ENCODE assay signal across 12 cellular contexts in genomic region chr10:609868-610545, GRCh38.
DNase-seq lines count a peak whose midpoint lies in the region; ATAC-seq and TF ChIP-seq lines count a peak whose summit lies in the region.
"Had no signal": no experiment of that assay in that cellular context is flagged by ENCODE, and none has a peak within 500 bp of the region (broad histone marks: within the 10 kb centered on the region; RNA-seq: fewer than 3 reads in every experiment).

No MANE protein-coding gene starts in this region.

- H3K27me3 ChIP-seq in layer of hippocampus (ENCODE audit: control insufficient read depth, insufficient read depth, low read length) (no peaks in the 10 kb centered on the region), hepatocyte (no peaks in the 10 kb centered on the region), upper lobe of left lung (no peaks in the 10 kb centered on the region)
- H3K27me3 ChIP-seq: right lobe of liver had no signal

- H3K27ac ChIP-seq in layer of hippocampus (ENCODE audit: low read depth, low read length) (peak overlapping the region; percentile 30), hepatocyte (no peak overlapping the region), upper lobe of left lung (no peak overlapping the region)
- H3K27ac ChIP-seq: right lobe of liver, WERI-Rb-1 had no signal

- no peaks in the 10 kb centered on the region for H3K36me3 ChIP-seq in hepatocyte (replicated peaks; ENCODE audit: insufficient read depth, low read depth)
- H3K36me3 ChIP-seq in upper lobe of left lung = no peaks in the 10 kb centered on the region
- H3K36me3 ChIP-seq: right lobe of liver, WERI-Rb-1 had no signal

- intact Hi-C loops in activated CD4-positive, alpha-beta T cell treated with anti-CD3 and anti-CD28 coated beads, Interleukin-2, amount 10 ng/mL, durations not matched to agents 24 days and 14 days (cut with micrococcal nuclease) = no loop called here

- H3K36me3 Mint-ChIP-seq in activated CD4-positive, alpha-beta T cell treated with anti-CD3 and anti-CD28 coated beads, Interleukin-2, amount 10 ng/mL, durations not matched to agents 24 days and 14 days (ENCODE audit: low read depth) = no peaks in the 10 kb centered on the region
- no peaks in the 10 kb centered on the region for H3K36me3 Mint-ChIP-seq in activated CD4-positive, alpha-beta T cell treated with anti-CD3 and anti-CD28 coated beads, Interleukin-2, amount 10 ng/mL, durations not matched to agents 7 days and 5 days (ENCODE audit: low read depth)
- peaks cover 2% of the 10 kb centered on the region for H3K36me3 Mint-ChIP-seq in activated naive CD8-positive, alpha-beta T cell treated with anti-CD3 and anti-CD28 coated beads, Interleukin-2, amount 50 U/mL, for 24 hours (ENCODE audit: low read depth)
- H3K36me3 Mint-ChIP-seq in stimulated activated memory B cell treated with anti-CD40 and anti-IgM and Interleukin-4, amounts not matched to agents 10 μg/mL and 1 μg/mL and 100 μg/mL, for 72 hours = no peaks in the 10 kb centered on the region

- ATAC-seq in activated naive CD8-positive, alpha-beta T cell treated with anti-CD3 and anti-CD28 coated beads, Interleukin-2, amount 50 U/mL, for 24 hours = peak; percentile 29
- no peak for ATAC-seq in stimulated activated memory B cell treated with anti-CD40 and anti-IgM and Interleukin-4, amounts not matched to agents 10 μg/mL and 1 μg/mL and 100 μg/mL, for 72 hours
- ATAC-seq in upper lobe of left lung (ENCODE audit: low FRiP score in 2 of 2) = no peak

- peak overlapping the region; percentile 1 for H3K27ac Mint-ChIP-seq in activated CD4-positive, alpha-beta T cell treated with anti-CD3 and anti-CD28 coated beads, Interleukin-2, amount 10 ng/mL, durations not matched to agents 24 days and 14 days
- H3K27ac Mint-ChIP-seq in activated CD4-positive, alpha-beta T cell treated with anti-CD3 and anti-CD28 coated beads, Interleukin-2, amount 10 ng/mL, durations not matched to agents 7 days and 5 days = no peak overlapping the region
- H3K27ac Mint-ChIP-seq in activated naive CD8-positive, alpha-beta T cell treated with anti-CD3 and anti-CD28 coated beads, Interleukin-2, amount 50 U/mL, for 24 hours = no peak overlapping the region
- H3K27ac Mint-ChIP-seq in stimulated activated memory B cell treated with anti-CD40 and anti-IgM and Interleukin-4, amounts not matched to agents 10 μg/mL and 1 μg/mL and 100 μg/mL, for 72 hours = peak overlapping the region; percentile 31

- POLR2A ChIA-PET in activated CD4-positive, alpha-beta T cell treated with anti-CD3 and anti-CD28 coated beads, Interleukin-2, amount 10 ng/mL, durations not matched to agents 7 days and 5 days (lab: Charles Lee) = no interaction called here

- TF ChIP-seq EP300 in upper lobe of left lung (IDR thresholded peaks at IDR 0.05) = no peak

- no peaks in the 10 kb centered on the region for H3K9me2 ChIP-seq in hepatocyte (replicated peaks; ENCODE audit: insufficient read depth)

- H3K27me3 Mint-ChIP-seq in activated CD4-positive, alpha-beta T cell treated with anti-CD3 and anti-CD28 coated beads, Interleukin-2, amount 10 ng/mL, durations not matched to agents 24 days and 14 days = no peaks in the 10 kb centered on the region
- no peaks in the 10 kb centered on the region for H3K27me3 Mint-ChIP-seq in activated CD4-positive, alpha-beta T cell treated with anti-CD3 and anti-CD28 coated beads, Interleukin-2, amount 10 ng/mL, durations not matched to agents 7 days and 5 days
- no peaks in the 10 kb centered on the region for H3K27me3 Mint-ChIP-seq in activated naive CD8-positive, alpha-beta T cell treated with anti-CD3 and anti-CD28 coated beads, Interleukin-2, amount 50 U/mL, for 24 hours
- peaks cover 48% of the 10 kb centered on the region for H3K27me3 Mint-ChIP-seq in stimulated activated memory B cell treated with anti-CD40 and anti-IgM and Interleukin-4, amounts not matched to agents 10 μg/mL and 1 μg/mL and 100 μg/mL, for 72 hours

- peaks cover 72% of the 10 kb centered on the region for H3K79me2 ChIP-seq in hepatocyte

- H3K4me1 Mint-ChIP-seq in activated CD4-positive, alpha-beta T cell treated with anti-CD3 and anti-CD28 coated beads, Interleukin-2, amount 10 ng/mL, durations not matched to agents 24 days and 14 days = peaks cover 8% of the 10 kb centered on the region
- H3K4me1 Mint-ChIP-seq in activated CD4-positive, alpha-beta T cell treated with anti-CD3 and anti-CD28 coated beads, Interleukin-2, amount 10 ng/mL, durations not matched to agents 7 days and 5 days = no peaks in the 10 kb centered on the region
- peaks cover 25% of the 10 kb centered on the region for H3K4me1 Mint-ChIP-seq in activated naive CD8-positive, alpha-beta T cell treated with anti-CD3 and anti-CD28 coated beads, Interleukin-2, amount 50 U/mL, for 24 hours
- no peaks in the 10 kb centered on the region for H3K4me1 Mint-ChIP-seq in stimulated activated memory B cell treated with anti-CD40 and anti-IgM and Interleukin-4, amounts not matched to agents 10 μg/mL and 1 μg/mL and 100 μg/mL, for 72 hours

- no peak for TF ChIP-seq POLR2A in upper lobe of left lung (IDR thresholded peaks at IDR 0.05)

- DNase-seq in activated CD4-positive, alpha-beta T cell treated with anti-CD3 and anti-CD28 coated beads, Interleukin-2, amount 10 ng/mL, durations not matched to agents 24 days and 14 days = no peak
- no peak for DNase-seq in activated CD4-positive, alpha-beta T cell treated with anti-CD3 and anti-CD28 coated beads, Interleukin-2, amount 10 ng/mL, durations not matched to agents 7 days and 5 days
- no peak for DNase-seq in activated naive CD8-positive, alpha-beta T cell treated with anti-CD3 and anti-CD28 coated beads, Interleukin-2, amount 50 U/mL, for 24 hours
- DNase-seq in NCI-H524 (lab: John Stamatoyannopoulos, UW) = no peak
- DNase-seq in hepatocyte (ENCODE audit: low spot score) = no peak
- no peak for DNase-seq in upper lobe of left lung
- DNase-seq: amniotic stem cell, dermis blood vessel endothelial cell, right lobe of liver, WERI-Rb-1 had no signal

- H3K4me1 ChIP-seq in hepatocyte (ENCODE audit: insufficient read depth) = peaks cover 6% of the 10 kb centered on the region
- H3K4me1 ChIP-seq in upper lobe of left lung = peaks cover 13 to 25% (median 21%) of the 10 kb centered on the region in 4 donors
- H3K4me1 ChIP-seq: right lobe of liver had no signal

- H3K4me3 Mint-ChIP-seq in activated CD4-positive, alpha-beta T cell treated with anti-CD3 and anti-CD28 coated beads, Interleukin-2, amount 10 ng/mL, durations not matched to agents 24 days and 14 days = no peak overlapping the region
- H3K4me3 Mint-ChIP-seq in activated CD4-positive, alpha-beta T cell treated with anti-CD3 and anti-CD28 coated beads, Interleukin-2, amount 10 ng/mL, durations not matched to agents 7 days and 5 days = no peak overlapping the region
- no peak overlapping the region for H3K4me3 Mint-ChIP-seq in activated naive CD8-positive, alpha-beta T cell treated with anti-CD3 and anti-CD28 coated beads, Interleukin-2, amount 50 U/mL, for 24 hours
- no peak overlapping the region for H3K4me3 Mint-ChIP-seq in stimulated activated memory B cell treated with anti-CD40 and anti-IgM and Interleukin-4, amounts not matched to agents 10 μg/mL and 1 μg/mL and 100 μg/mL, for 72 hours

- 78% methylated on average over 11 of the region's 11 CpGs for WGBS in hepatocyte (ENCODE audit: low lambda C conversion rate, missing lambda C conversion rate)
- 77 to 85% methylated on average over 3 to 11 of the region's 11 CpGs for WGBS in upper lobe of left lung, 2 donors

- peaks cover 55% of the 10 kb centered on the region for H4K20me1 ChIP-seq in hepatocyte (ENCODE audit: insufficient read depth, poor library complexity, severe bottlenecking)

- no peak overlapping the region for H3K4me3 ChIP-seq in hepatocyte
- no peak overlapping the region for H3K4me3 ChIP-seq in upper lobe of left lung
- H3K4me3 ChIP-seq: right lobe of liver had no signal

- CTCF ChIA-PET in activated CD4-positive, alpha-beta T cell treated with anti-CD3 and anti-CD28 coated beads, Interleukin-2, amount 10 ng/mL, durations not matched to agents 7 days and 5 days (lab: Charles Lee) = no interaction called here

- no peaks in the 10 kb centered on the region for H3K9me3 ChIP-seq in hepatocyte (ENCODE audit: low read depth)
- H3K9me3 ChIP-seq in upper lobe of left lung = no peaks in the 10 kb centered on the region
- H3K9me3 ChIP-seq: right lobe of liver had no signal

- H3K9me3 Mint-ChIP-seq in activated CD4-positive, alpha-beta T cell treated with anti-CD3 and anti-CD28 coated beads, Interleukin-2, amount 10 ng/mL, durations not matched to agents 24 days and 14 days = no peaks in the 10 kb centered on the region
- H3K9me3 Mint-ChIP-seq in activated CD4-positive, alpha-beta T cell treated with anti-CD3 and anti-CD28 coated beads, Interleukin-2, amount 10 ng/mL, durations not matched to agents 7 days and 5 days = no peaks in the 10 kb centered on the region
- peaks cover 7% of the 10 kb centered on the region for H3K9me3 Mint-ChIP-seq in activated naive CD8-positive, alpha-beta T cell treated with anti-CD3 and anti-CD28 coated beads, Interleukin-2, amount 50 U/mL, for 24 hours
- H3K9me3 Mint-ChIP-seq in stimulated activated memory B cell treated with anti-CD40 and anti-IgM and Interleukin-4, amounts not matched to agents 10 μg/mL and 1 μg/mL and 100 μg/mL, for 72 hours = no peaks in the 10 kb centered on the region

- H3K4me2 ChIP-seq in hepatocyte = no peak overlapping the region

- no peak for TF ChIP-seq CTCF in hepatocyte (IDR thresholded peaks at IDR 0.05; ENCODE audit: poor library complexity)
- no peak for TF ChIP-seq CTCF in upper lobe of left lung (IDR thresholded peaks at IDR 0.05)

- H2AFZ ChIP-seq in hepatocyte = no peak overlapping the region

Comparison
In these comparisons a context has a peak if more than half of its experiments do, and no peak if none do; other contexts are left out.
1. H3K27ac Mint-ChIP-seq: peak in activated CD4-positive, alpha-beta T cell treated with anti-CD3 and anti-CD28 coated beads, Interleukin-2, amount 10 ng/mL, durations not matched to agents 24 days and 14 days (single experiment) and stimulated activated memory B cell treated with anti-CD40 and anti-IgM and Interleukin-4, amounts not matched to agents 10 μg/mL and 1 μg/mL and 100 μg/mL, for 72 hours (single experiment); none in activated CD4-positive, alpha-beta T cell treated with anti-CD3 and anti-CD28 coated beads, Interleukin-2, amount 10 ng/mL, durations not matched to agents 7 days and 5 days (single experiment) and activated naive CD8-positive, alpha-beta T cell treated with anti-CD3 and anti-CD28 coated beads, Interleukin-2, amount 50 U/mL, for 24 hours (single experiment).